25 cellular contexts compared by ENCODE assay signal in genomic region chr15:68537506-68537905, GRCh38. TPM values are rescaled to one million over a fixed set of nuclear protein-coding genes. Genes with fewer than 3 reads are reported as not detected.
DNase-seq lines count a peak whose midpoint lies in the region; ATAC-seq, FAIRE-seq and TF ChIP-seq lines count a peak whose summit lies in the region.
"Had no signal": no experiment of that assay in that cellular context is flagged by ENCODE, and none has a peak within 500 bp of the region (broad histone marks: within the 10 kb centered on the region; RNA-seq: fewer than 3 reads in every experiment).

No MANE protein-coding gene starts in this region.

- H3K27me3 ChIP-seq in H1 (replicated peaks in 1 of 4; ENCODE audit: control insufficient read depth in 3 of 4, extremely low read depth in 1 of 4, insufficient read depth in 3 of 4, low read length in 3 of 4), result no peaks in the 10 kb centered on the region
- H3K27me3 ChIP-seq: breast epithelium had no signal

- no peaks in the 10 kb centered on the region for H3K4me1 ChIP-seq in H1 (replicated peaks in 1 of 4; ENCODE audit: control insufficient read depth in 3 of 4, insufficient read depth in 4 of 4, low read length in 3 of 4)
- H3K4me1 ChIP-seq: breast epithelium, psoas muscle had no signal

- no peak overlapping the region for H2AFZ ChIP-seq in H1 (ENCODE audit: low read length)

- H2BK12ac ChIP-seq in H1 (ENCODE audit: low read depth, low read length), result no peak overlapping the region

- ATAC-seq in GM18861 (IDR thresholded peaks at IDR 0.05; ENCODE audit: unreplicated experiment), result no peak
- ATAC-seq: activated CD4-positive, CD25-positive, alpha-beta regulatory T cell treated with anti-CD3 and anti-CD28 coated beads, Interleukin-2, amount 50 U/mL, for 24 hours; activated CD8-positive, alpha-beta T cell treated with anti-CD3 and anti-CD28 coated beads, Interleukin-2, amount 10 ng/mL, durations not matched to agents 7 days and 5 days; psoas muscle had no signal

- peaks cover 0 to 12% of the 10 kb centered on the region in 2 experiments; a peak in 3 of 4 replicates for H3K9me3 ChIP-seq in H1 (ENCODE audit: insufficient read depth in 2 of 2, low read depth in 1 of 2, low read length in 1 of 2)

- TF ChIP-seq CTCF in H1 (IDR thresholded peaks at IDR 0.05; ENCODE audit: control extremely low read depth in 1 of 3, insufficient read depth in 1 of 3, low read depth in 1 of 3, low read length in 3 of 3), result no peak

- H4K5ac ChIP-seq in H1 (ENCODE audit: insufficient read length, low read depth, low read length), result no peak overlapping the region

- H2AK5ac ChIP-seq in H1 (ENCODE audit: low read depth, low read length), result no peak overlapping the region

- H3K23me2 ChIP-seq in H1 (ENCODE audit: low read depth, low read length), result no peaks in the 10 kb centered on the region

- no peak for TF ChIP-seq RAD21 in H1 (IDR thresholded peaks at IDR 0.05 in 1 of 2, conservative IDR thresholded peaks at IDR 0.05 in 1 of 2; ENCODE audit: low read depth in 2 of 2, low read length in 2 of 2)

- no peak overlapping the region for H4K91ac ChIP-seq in H1 (replicated peaks; ENCODE audit: insufficient read length, low read length)

- no peak overlapping the region for H4K8ac ChIP-seq in H1 (ENCODE audit: extremely low read depth, insufficient read depth, low read length)

- POLR2A ChIA-PET in H1 (lab: Charles Lee; ENCODE audit: partially characterized antibody), result no interaction called here

- no peak overlapping the region for H3K56ac ChIP-seq in H1 (replicated peaks; ENCODE audit: insufficient read length, low read depth, low read length)

- no peak overlapping the region for H3K18ac ChIP-seq in H1 (ENCODE audit: extremely low read depth, low read length)

- H3K79me2 ChIP-seq in H1 (ENCODE audit: control insufficient read depth in 1 of 2, insufficient read depth in 2 of 2, low read length in 2 of 2), result no peaks in the 10 kb centered on the region

- no peak for TF ChIP-seq EP300 in H1 (IDR thresholded peaks at IDR 0.05; ENCODE audit: borderline replicate concordance in 1 of 2, low read depth in 2 of 2, low read length in 2 of 2)

- no peak overlapping the region for H3K9ac ChIP-seq in H1 (replicated peaks in 1 of 4; ENCODE audit: extremely low read depth in 1 of 4, low read depth in 3 of 4, low read length in 3 of 4)

- TF ChIP-seq POLR2A in H1 (IDR thresholded peaks at IDR 0.05; ENCODE audit: control extremely low read depth in 1 of 2, low read depth in 2 of 2, low read length in 2 of 2), result no peak

- no peak overlapping the region for H3K27ac ChIP-seq in H1 (ENCODE audit: low read depth, low read length)
- H3K27ac ChIP-seq: 22Rv1, psoas muscle had no signal

- no peaks in the 10 kb centered on the region for H3K79me1 ChIP-seq in H1 (ENCODE audit: low read depth, low read length)

- CTCF ChIA-PET in H1 (lab: Charles Lee; ENCODE audit: partially characterized antibody), result interaction anchor here (0.7 to 1.8 kb wide), 8 partner anchors 10 to 231 kb away, joined by 3 to 4 read pairs (median 3); no protein-coding TSS in a partner anchor

- no peak overlapping the region for H3K14ac ChIP-seq in H1 (ENCODE audit: insufficient read length)

- FAIRE-seq in H1 (lab: Jason Lieb, UNC), result peak; percentile 100
- FAIRE-seq: RCC 7860 had no signal

- H2BK15ac ChIP-seq in H1 (ENCODE audit: low read length), result no peak overlapping the region

- H2BK120ac ChIP-seq in H1 (replicated peaks; ENCODE audit: low read depth, low read length), result no peak overlapping the region

- 61% methylated on average over 6 of the region's 7 CpGs; no CpG with 5 or more reads in 1 of the 2 experiments for WGBS in H1 (ENCODE audit: extremely low coverage in 1 of 2, insufficient coverage in 1 of 2, insufficient read length in 1 of 2, insufficient replicate concordance in 2 of 2, low coverage in 1 of 2, low lambda C conversion rate in 2 of 2, missing lambda C conversion rate in 1 of 2), 2 experiments

- no peak overlapping the region for H3K4me2 ChIP-seq in H1 (ENCODE audit: insufficient read depth in 1 of 2, low read depth in 2 of 2, low read length in 2 of 2)

- no peak overlapping the region for H3K4ac ChIP-seq in H1 (replicated peaks; ENCODE audit: insufficient read length, low read depth, low read length)

- no peaks in the 10 kb centered on the region for H3K36me3 ChIP-seq in H1 (ENCODE audit: control insufficient read depth in 2 of 4, insufficient read depth in 4 of 4, low read length in 3 of 4)
- H3K36me3 ChIP-seq: breast epithelium had no signal

- H4K20me1 ChIP-seq in H1 (replicated peaks in 1 of 2; ENCODE audit: control insufficient read depth in 1 of 2, insufficient read depth in 2 of 2, low read length in 2 of 2), result no peaks in the 10 kb centered on the region

- no peak overlapping the region for H3K4me3 ChIP-seq in H1 (ENCODE audit: extremely low read depth in 1 of 4, insufficient read depth in 2 of 4, low read depth in 3 of 4, low read length in 4 of 4)
- H3K4me3 ChIP-seq: breast epithelium, psoas muscle had no signal

- H2BK5ac ChIP-seq in H1 (ENCODE audit: low read depth, low read length), result no peak overlapping the region

- H2BK20ac ChIP-seq in H1 (ENCODE audit: low read length), result no peak overlapping the region

- peak; percentile 15 for DNase-seq in NCI-H146 (lab: John Stamatoyannopoulos, UW)
- DNase-seq in NCI-H146 treated with DMSO at 0.1 percent for 48 hours (lab: John Stamatoyannopoulos, UW; ENCODE audit: unreplicated experiment), result no peak
- DNase-seq in H1 (ENCODE audit: low read depth in 1 of 2, low spot score in 2 of 2), result no peak
- DNase-seq in mesenteric fat pad (ENCODE audit: low spot score), result peak; percentile 11
- no peak for DNase-seq in hypothalamus (lab: John Stamatoyannopoulos, UW)
- DNase-seq in foreskin melanocyte, result no peak
- no peak for DNase-seq in stimulated activated naive CD4-positive, alpha-beta T cell treated with Interleukin-2 at 50 U/mL for 16 hours (lab: John Stamatoyannopoulos, UW)
- DNase-seq: activated CD8-positive, alpha-beta T cell treated with anti-CD3 and anti-CD28 coated beads, Interleukin-2, amount 10 ng/mL, durations not matched to agents 7 days and 5 days; activated effector memory CD4-positive, alpha-beta T cell treated with anti-CD3 and anti-CD28 coated beads, Interleukin-2, amount 50 U/mL, for 16 hours; activated naive CD8-positive, alpha-beta T cell treated with anti-CD3 and anti-CD28 coated beads, Interleukin-2, amount 10 ng/mL, durations not matched to agents 7 days and 5 days; CD4-positive, alpha-beta T cell; DMS 273 treated with DMSO at 0.1 percent for 48 hours; endodermal cell; HFFc6; Karpas-422; left cardiac atrium; MV-4-11; NCI-H1694; NCI-H526; psoas muscle had no signal

- no peak overlapping the region for H3K23ac ChIP-seq in H1 (ENCODE audit: insufficient read length)

TF ChIP-seq in H1, 55 proteins besides CTCF, POLR2A, EP300 and RAD21:
- TF ChIP-seq SP2 (IDR thresholded peaks at IDR 0.05; ENCODE audit: low read length) (no peak), YY1 (IDR thresholded peaks at IDR 0.05; ENCODE audit: low read depth, low read length) (0 out of 2 replicates have a peak, but pooled peaks have one; percentile 1)

RNA-seq across cellular contexts. Expression of gene CORO2B, which starts 41.3 kb away (rescaled TPM):
- total RNA-seq in H1 (2021; fragmentation: NEBNext Ultra II Directional; extraction: Animal tissue kit (Norgen Biotek cat#: 25700)), result 3.4 and 4.7 TPM in 2 replicates
- 6.1 and 6.7 TPM in 2 replicates for polyA plus RNA-seq in H1 (2011; rRNA removed)
- 3.5 TPM for polyA plus RNA-seq in H1 (2011; cell fraction: cytosol; rRNA removed)
- polyA plus RNA-seq in H1 (2011; cell fraction: nucleus; rRNA removed), result 5.4 TPM
- polyA plus RNA-seq in H1 (2012, experiment 1 of 2), result 3.8 to 5.5 TPM (median 4.8 TPM) in 4 replicates
- 3.7 TPM for polyA plus RNA-seq in H1 (2012, experiment 2 of 2)
- 2.4 TPM for polyA plus RNA-seq in H1 (2013, experiment 1 of 2)
- 2.2 TPM for polyA plus RNA-seq in H1 (2013, experiment 2 of 2)
- polyA minus RNA-seq in H1 (2011; rRNA and poly(A)+ RNA removed), result 4.0 TPM in 2 replicates
- polyA minus RNA-seq in H1 (2011; cell fraction: cytosol; rRNA and poly(A)+ RNA removed), result 2.9 TPM
- polyA minus RNA-seq in H1 (2011; cell fraction: nucleus; rRNA and poly(A)+ RNA removed), result 2.2 TPM
- 4.9 TPM for total RNA-seq in mesenteric fat pad
- total RNA-seq: activated CD8-positive, alpha-beta T cell treated with anti-CD3 and anti-CD28 coated beads, Interleukin-2, amount 10 ng/mL, durations not matched to agents 7 days and 5 days; activated naive CD8-positive, alpha-beta T cell treated with anti-CD3 and anti-CD28 coated beads, Interleukin-2, amount 10 ng/mL, durations not matched to agents 7 days and 5 days; CD4-positive, alpha-beta T cell had no signal

Comparison
In these comparisons a context has a peak if more than half of its experiments do, and no peak if none do; other contexts are left out.
1. DNase-seq: peak in NCI-H146 (single experiment) and mesenteric fat pad (single experiment); none in NCI-H146 treated with DMSO at 0.1 percent for 48 hours (single experiment), H1 (0 of 2), hypothalamus (0 of 51), foreskin melanocyte (single experiment) and stimulated activated naive CD4-positive, alpha-beta T cell treated with Interleukin-2 at 50 U/mL for 16 hours (single experiment).